8 cellular contexts compared by ENCODE assay signal in the genomic region with DNA sequence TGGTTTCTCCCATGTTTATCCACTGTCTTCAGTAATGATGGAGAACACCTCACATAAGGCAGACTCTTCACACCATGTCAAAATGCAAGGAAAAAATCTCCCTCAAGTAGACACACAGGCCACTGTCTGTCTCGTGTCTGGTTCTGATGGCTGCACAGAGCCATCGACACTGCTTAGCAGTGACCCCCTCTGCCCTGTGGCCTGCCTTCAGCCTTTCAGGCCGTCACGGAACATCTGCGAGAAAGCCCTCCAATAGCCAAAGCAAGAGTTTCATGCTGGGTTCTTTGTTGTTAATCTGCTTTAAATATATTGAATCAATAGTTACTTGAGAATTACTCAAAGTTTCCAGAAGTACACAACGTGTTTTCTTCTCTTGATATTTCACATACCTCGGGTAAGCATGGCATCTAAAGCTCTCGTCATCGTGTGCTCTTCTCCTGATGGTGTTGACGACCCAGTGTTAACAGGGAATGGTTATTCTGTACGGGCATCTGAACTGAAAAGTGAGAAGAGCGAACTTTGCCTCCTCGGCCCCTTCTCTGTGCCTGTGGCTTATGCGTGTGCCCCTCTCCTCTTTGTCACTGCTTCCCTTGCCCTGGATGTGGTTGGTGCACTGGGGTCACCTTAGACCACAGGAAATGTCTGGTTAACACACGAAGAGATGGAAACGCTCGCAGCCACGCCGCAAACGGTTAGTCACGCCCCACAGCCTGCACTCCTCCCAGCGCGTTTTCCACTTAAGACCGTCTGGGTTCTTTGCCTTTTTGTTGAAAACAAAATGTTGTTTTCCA. TPM values are rescaled to one million over a fixed set of nuclear protein-coding genes. Genes with fewer than 3 reads are reported as not detected.
DNase-seq lines count a peak whose midpoint lies in the region; ATAC-seq lines count a peak whose summit lies in the region.

No MANE protein-coding gene starts in this region.

- ATAC-seq in activated CD4-positive, alpha-beta T cell treated with anti-CD3 and anti-CD28 coated beads for 36 hours: peak; percentile 86
- peak; percentile 76 for ATAC-seq in activated naive CD8-positive, alpha-beta T cell treated with anti-CD3 and anti-CD28 coated beads, Interleukin-2, amount 10 ng/mL, durations not matched to agents 7 days and 5 days (ENCODE audit: low read depth)
- ATAC-seq in GM21825 (IDR thresholded peaks at IDR 0.05; ENCODE audit: unreplicated experiment): no peak

- peaks cover 38% of the 10 kb centered on the region for H3K36me3 Mint-ChIP-seq in activated CD4-positive, alpha-beta T cell treated with anti-CD3 and anti-CD28 coated beads for 36 hours (ENCODE audit: low read depth)
- peaks cover 58% of the 10 kb centered on the region for H3K36me3 Mint-ChIP-seq in activated naive CD8-positive, alpha-beta T cell treated with anti-CD3 and anti-CD28 coated beads, Interleukin-2, amount 10 ng/mL, durations not matched to agents 7 days and 5 days

- POLR2A ChIA-PET in activated CD4-positive, alpha-beta T cell treated with anti-CD3 and anti-CD28 coated beads for 36 hours (lab: Charles Lee): no interaction called here
- POLR2A ChIA-PET in activated naive CD8-positive, alpha-beta T cell treated with anti-CD3 and anti-CD28 coated beads, Interleukin-2, amount 10 ng/mL, durations not matched to agents 7 days and 5 days (lab: Charles Lee): interaction anchor here (0.5 kb wide), 1 partner anchor 25 kb away, joined by 3 read pairs; no protein-coding TSS in a partner anchor

- H3K4me1 Mint-ChIP-seq in activated CD4-positive, alpha-beta T cell treated with anti-CD3 and anti-CD28 coated beads for 36 hours: peaks cover 30% of the 10 kb centered on the region
- H3K4me1 Mint-ChIP-seq in activated naive CD8-positive, alpha-beta T cell treated with anti-CD3 and anti-CD28 coated beads, Interleukin-2, amount 10 ng/mL, durations not matched to agents 7 days and 5 days: peaks cover 19% of the 10 kb centered on the region

- CTCF ChIA-PET in activated CD4-positive, alpha-beta T cell treated with anti-CD3 and anti-CD28 coated beads for 36 hours (lab: Charles Lee): interaction anchor here (0.6 to 1.0 kb wide), 2 partner anchors 10 to 1087 kb away, joined by 3 read pairs; no protein-coding TSS in a partner anchor

- no peaks in the 10 kb centered on the region for H3K27me3 Mint-ChIP-seq in activated CD4-positive, alpha-beta T cell treated with anti-CD3 and anti-CD28 coated beads for 36 hours
- peaks cover 7% of the 10 kb centered on the region for H3K27me3 Mint-ChIP-seq in activated naive CD8-positive, alpha-beta T cell treated with anti-CD3 and anti-CD28 coated beads, Interleukin-2, amount 10 ng/mL, durations not matched to agents 7 days and 5 days

- peak overlapping the region; percentile 93 for H3K27ac Mint-ChIP-seq in activated CD4-positive, alpha-beta T cell treated with anti-CD3 and anti-CD28 coated beads for 36 hours
- H3K27ac Mint-ChIP-seq in activated naive CD8-positive, alpha-beta T cell treated with anti-CD3 and anti-CD28 coated beads, Interleukin-2, amount 10 ng/mL, durations not matched to agents 7 days and 5 days: peak overlapping the region; percentile 51

- H3K9me3 Mint-ChIP-seq in activated CD4-positive, alpha-beta T cell treated with anti-CD3 and anti-CD28 coated beads for 36 hours (ENCODE audit: low read depth): no peaks in the 10 kb centered on the region
- no peaks in the 10 kb centered on the region for H3K9me3 Mint-ChIP-seq in activated naive CD8-positive, alpha-beta T cell treated with anti-CD3 and anti-CD28 coated beads, Interleukin-2, amount 10 ng/mL, durations not matched to agents 7 days and 5 days

- peak; percentile 91 for DNase-seq in GDM1 (lab: John Stamatoyannopoulos, UW)
- DNase-seq in activated CD4-positive, alpha-beta T cell treated with anti-CD3 and anti-CD28 coated beads for 36 hours: peak; percentile 87
- peak; percentile 73 for DNase-seq in activated naive CD8-positive, alpha-beta T cell treated with anti-CD3 and anti-CD28 coated beads, Interleukin-2, amount 10 ng/mL, durations not matched to agents 7 days and 5 days
- peak; percentile 50 to 61 for DNase-seq in stimulated activated CD4-positive, alpha-beta T cell treated with anti-CD3 and anti-CD28 coated beads, Interleukin-4, amount 100 ng/mL, for 48 hours (ENCODE audit: low read depth in 2 of 2)
- DNase-seq in NCI-H82 treated with DMSO at 0.1 percent for 48 hours (lab: John Stamatoyannopoulos, UW; ENCODE audit: unreplicated experiment): no peak
- DNase-seq in epidermal melanocyte (ENCODE audit: insufficient read length, low spot score): no peak
- no peak for DNase-seq in SHP77 treated with DMSO at 0.1 percent for 48 hours (lab: John Stamatoyannopoulos, UW)

- H3K4me3 Mint-ChIP-seq in activated CD4-positive, alpha-beta T cell treated with anti-CD3 and anti-CD28 coated beads for 36 hours: peak overlapping the region; percentile 54
- H3K4me3 Mint-ChIP-seq in activated naive CD8-positive, alpha-beta T cell treated with anti-CD3 and anti-CD28 coated beads, Interleukin-2, amount 10 ng/mL, durations not matched to agents 7 days and 5 days: peak overlapping the region; percentile 71

- intact Hi-C loops in activated CD4-positive, alpha-beta T cell treated with anti-CD3 and anti-CD28 coated beads for 36 hours (cut with DNase I, micrococcal nuclease): loop anchor here (1.0 to 10.0 kb wide), 4 partner anchors 33 to 162 kb away; partner anchors contain the start of genes CTTN (in 2 of the 2) and FADD (in 2 of the 2)

RNA-seq across cellular contexts. Expression of gene CTTN, which starts 33.4 kb away (rescaled TPM):
- total RNA-seq in activated CD4-positive, alpha-beta T cell treated with anti-CD3 and anti-CD28 coated beads for 36 hours: 10 to 100 TPM; 40.9 to 41.1 TPM
- total RNA-seq in activated naive CD8-positive, alpha-beta T cell treated with anti-CD3 and anti-CD28 coated beads, Interleukin-2, amount 10 ng/mL, durations not matched to agents 7 days and 5 days: under 1 TPM; 0.14 to 0.61 TPM

Comparison
In these comparisons a context has a peak if more than half of its experiments do, and no peak if none do; other contexts are left out.
1. DNase-seq: peak in GDM1 (single experiment), activated CD4-positive, alpha-beta T cell treated with anti-CD3 and anti-CD28 coated beads for 36 hours (single experiment), activated naive CD8-positive, alpha-beta T cell treated with anti-CD3 and anti-CD28 coated beads, Interleukin-2, amount 10 ng/mL, durations not matched to agents 7 days and 5 days (single experiment) and stimulated activated CD4-positive, alpha-beta T cell treated with anti-CD3 and anti-CD28 coated beads, Interleukin-4, amount 100 ng/mL, for 48 hours (2 of 2); none in NCI-H82 treated with DMSO at 0.1 percent for 48 hours (single experiment), epidermal melanocyte (single experiment) and SHP77 treated with DMSO at 0.1 percent for 48 hours (single experiment).
2. RNA of gene CTTN, which starts 33.4 kb away (total RNA-seq): 40.9 to 41.1 TPM in activated CD4-positive, alpha-beta T cell treated with anti-CD3 and anti-CD28 coated beads for 36 hours; 0.14 to 0.61 TPM in activated naive CD8-positive, alpha-beta T cell treated with anti-CD3 and anti-CD28 coated beads, Interleukin-2, amount 10 ng/mL, durations not matched to agents 7 days and 5 days; every median in the first group is over 10 times any median in the second.